Comparison of ENCODE assay signal across 8 cellular contexts in the genomic region with DNA sequence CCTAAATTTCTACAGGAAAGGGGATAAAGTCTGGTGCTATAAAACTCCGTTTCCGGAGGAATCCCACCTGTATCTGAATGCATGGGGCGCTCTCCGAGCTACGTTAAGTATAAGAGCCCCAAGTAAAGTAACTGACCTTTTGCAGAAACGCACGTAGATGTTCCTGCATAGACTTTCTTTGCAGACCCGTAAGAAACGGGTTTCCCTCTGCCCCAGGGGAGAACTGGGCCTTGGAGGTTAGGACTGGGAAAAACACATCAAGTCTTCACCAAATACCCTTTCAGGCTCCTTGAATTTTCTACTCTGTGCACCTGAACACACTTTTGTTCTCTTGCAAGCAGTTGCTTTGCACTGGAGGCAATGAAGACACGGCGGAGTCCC. TPM values are rescaled to one million over a fixed set of nuclear protein-coding genes. Genes with fewer than 3 reads are reported as not detected.
DNase-seq lines count a peak whose midpoint lies in the region; ATAC-seq, FAIRE-seq and TF ChIP-seq lines count a peak whose summit lies in the region.
"Not testable (repeated sequence)": the region's sequence is repeated elsewhere in the genome, so short reads cannot be mapped to it uniquely, and the experiment has no call there.

No MANE protein-coding gene starts in this region.

- ATAC-seq in IMR-90 (ENCODE audit: low read depth); right lobe of liver: not testable (repeated sequence)
- ATAC-seq in T-helper 17 cell = peak; percentile 2

- not testable (repeated sequence) for H3K9me1 ChIP-seq in IMR-90 (ENCODE audit: insufficient read depth, low read length)

- H3K4me1 Mint-ChIP-seq in Calu3 (ENCODE audit: low read depth, unreplicated experiment); astrocyte (ENCODE audit: low read depth, unreplicated experiment): not testable (repeated sequence)
- H3K4me1 Mint-ChIP-seq in T-helper 17 cell = peaks cover 25% of the 10 kb centered on the region

- in situ Hi-C loops in IMR-90 (cut with MboI; ENCODE audit: low sequenced_read_pairs); transverse colon (cut with MboI; ENCODE audit: low pct_ligation_motif_present in 1 of 4, low pct_unique_long_range_greater_than_20kb in 1 of 4, low sequenced_read_pairs in 3 of 4): not testable (repeated sequence)

- peak overlapping the region; percentile 74 for H2BK5ac ChIP-seq in IMR-90 (ENCODE audit: low read depth, low read length, poor library complexity, severe bottlenecking)

- peak overlapping the region; percentile 85 for H3K27ac ChIP-seq in IMR-90 (ENCODE audit: insufficient read depth, low read length)
- peak overlapping the region; percentile 90 for H3K27ac ChIP-seq in astrocyte (ENCODE audit: low read depth, low read length)
- peak overlapping the region; percentile 98 to 99 for H3K27ac ChIP-seq in esophagus (ENCODE audit: low read depth in 2 of 2, low read length in 1 of 2)
- H3K27ac ChIP-seq in right lobe of liver = peak overlapping the region; percentile 90 to 96 (median 92)
- H3K27ac ChIP-seq in parathyroid adenoma = peak overlapping the region; percentile 92
- peak overlapping the region; percentile 93 to 97 (median 95) for H3K27ac ChIP-seq in transverse colon

- H3K4me3 ChIP-seq in IMR-90 (ENCODE audit: insufficient read depth, low read depth, low read length) = peak overlapping the region; percentile 90
- peak overlapping the region; percentile 90 for H3K4me3 ChIP-seq in astrocyte (ENCODE audit: insufficient read depth, low read depth, low read length)
- peak overlapping the region; percentile 87 to 98 for H3K4me3 ChIP-seq in esophagus (ENCODE audit: low read depth in 1 of 2, low read length in 2 of 2)
- peak overlapping the region; percentile 85 to 99 (median 96) for H3K4me3 ChIP-seq in right lobe of liver
- H3K4me3 ChIP-seq in parathyroid adenoma (ENCODE audit: low read depth, low read length) = peak overlapping the region; percentile 80
- peak overlapping the region; percentile 69 to 98 (median 80) for H3K4me3 ChIP-seq in transverse colon

- peaks cover 9 to 51% of the 10 kb centered on the region in 2 experiments; a peak in 3 of 4 replicates for H3K79me1 ChIP-seq in IMR-90 (ENCODE audit: low read depth in 1 of 2, low read length in 2 of 2)

- peaks cover 17% of the 10 kb centered on the region for H3K36me3 Mint-ChIP-seq in Calu3 (ENCODE audit: insufficient read depth, unreplicated experiment)
- H3K36me3 Mint-ChIP-seq in T-helper 17 cell (ENCODE audit: low read depth); astrocyte (ENCODE audit: low read depth, unreplicated experiment): not testable (repeated sequence)

- H4K8ac ChIP-seq in IMR-90 (ENCODE audit: low read depth in 2 of 2, low read length in 2 of 2) = peak overlapping the region; percentile 22 to 71; a peak in 2 of 4 replicates

- dilution Hi-C loops in IMR-90 (cut with HindIII; ENCODE audit: low sequenced_read_pairs, unreplicated experiment) = not testable (repeated sequence)

- peak overlapping the region; percentile 80; the same call in 1 of the 2 replicates for H3K4ac ChIP-seq in IMR-90 (ENCODE audit: low read depth, low read length)

- H3K27me3 ChIP-seq in IMR-90 (ENCODE audit: control insufficient read depth, insufficient read depth, low read length); astrocyte (ENCODE audit: insufficient read depth, low read length); esophagus (ENCODE audit: control insufficient read depth in 1 of 2, insufficient read depth in 2 of 2, low read length in 2 of 2); right lobe of liver; parathyroid adenoma (ENCODE audit: control insufficient read depth, insufficient read depth, low read length); transverse colon: not testable (repeated sequence)

- not testable (repeated sequence) for H2BK20ac ChIP-seq in IMR-90 (ENCODE audit: low read depth, low read length)

- POLR2A ChIA-PET in IMR-90 (lab: Charles Lee; ENCODE audit: unreplicated experiment) = not testable (repeated sequence)

- H3K14ac ChIP-seq in IMR-90 (replicated peaks; ENCODE audit: low read depth, low read length) = peak overlapping the region; percentile 91; the same call in 1 of the 2 replicates

- TF ChIP-seq RAD21 in IMR-90 (IDR thresholded peaks at IDR 0.05; ENCODE audit: low read length) = not testable (repeated sequence)

- H3K4me2 ChIP-seq in IMR-90 (ENCODE audit: low read depth, low read length) = peak overlapping the region; percentile 82
- peak overlapping the region; percentile 90 for H3K4me2 ChIP-seq in astrocyte (ENCODE audit: low read length)
- peak overlapping the region; percentile 77 for H3K4me2 ChIP-seq in parathyroid adenoma (ENCODE audit: low read length)

- H3K4me3 Mint-ChIP-seq in Calu3 (ENCODE audit: low read depth, unreplicated experiment) = peak overlapping the region; percentile 96
- H3K4me3 Mint-ChIP-seq in T-helper 17 cell = peak overlapping the region; percentile 97
- peak overlapping the region; percentile 97 for H3K4me3 Mint-ChIP-seq in astrocyte (ENCODE audit: unreplicated experiment)

- not testable (repeated sequence) for TF ChIP-seq POLR2A in IMR-90 (IDR thresholded peaks at IDR 0.05; ENCODE audit: low read depth, low read length); right lobe of liver (IDR thresholded peaks at IDR 0.05); transverse colon (IDR thresholded peaks at IDR 0.05)

- H3K9ac ChIP-seq in IMR-90 (ENCODE audit: low read depth, low read length) (peak overlapping the region; percentile 83), astrocyte (ENCODE audit: low read length) (peak overlapping the region; percentile 93)
- not testable (repeated sequence) for H3K9ac ChIP-seq in parathyroid adenoma

- peak overlapping the region; percentile 48 for H2AK9ac ChIP-seq in IMR-90 (replicated peaks; ENCODE audit: low read depth, low read length, poor library complexity)

- H3K23ac ChIP-seq in IMR-90 (ENCODE audit: low read depth, low read length) = peak overlapping the region; percentile 97

- H3K56ac ChIP-seq in IMR-90 (ENCODE audit: extremely low read depth, insufficient read depth, low read length) = not testable (repeated sequence)

- peaks cover 43% of the 10 kb centered on the region for H4K20me1 ChIP-seq in IMR-90 (ENCODE audit: insufficient read depth, low read length)
- H4K20me1 ChIP-seq in astrocyte (ENCODE audit: insufficient read depth, low read length) = peaks cover 34% of the 10 kb centered on the region

- intact Hi-C loops in Calu3 (cut with micrococcal nuclease; ENCODE audit: unreplicated experiment); IMR-90 (cut with micrococcal nuclease); right lobe of liver (cut with DNase I); transverse colon (cut with DNase I; ENCODE audit: low total_unique reads): not testable (repeated sequence)

- not testable (repeated sequence) for H3K27me3 Mint-ChIP-seq in Calu3 (ENCODE audit: unreplicated experiment); T-helper 17 cell; astrocyte (ENCODE audit: low read depth, unreplicated experiment)

- not testable (repeated sequence) for FAIRE-seq in astrocyte (lab: Jason Lieb, UNC)

- peaks cover 12% of the 10 kb centered on the region for H3K4me1 ChIP-seq in IMR-90 (ENCODE audit: control insufficient read depth, insufficient read depth, low read length)
- H3K4me1 ChIP-seq in astrocyte (ENCODE audit: insufficient read depth, low read length) = peaks cover 25% of the 10 kb centered on the region
- H3K4me1 ChIP-seq in esophagus (ENCODE audit: control insufficient read depth in 2 of 2, insufficient read depth in 2 of 2, low read length in 1 of 2) = peaks cover 16 to 25% of the 10 kb centered on the region in 2 donors
- peaks cover 0 to 50% (median 25%) of the 10 kb centered on the region in 4 donors for H3K4me1 ChIP-seq in right lobe of liver
- peaks cover 23% of the 10 kb centered on the region for H3K4me1 ChIP-seq in parathyroid adenoma
- peaks cover 15 to 42% (median 32%) of the 10 kb centered on the region in 4 donors for H3K4me1 ChIP-seq in transverse colon

- TF ChIP-seq EP300 in transverse colon (IDR thresholded peaks at IDR 0.05; ENCODE audit: low read depth) = not testable (repeated sequence)

- not testable (repeated sequence) for H3K18ac ChIP-seq in IMR-90 (ENCODE audit: low read depth, low read length)

- H2BK15ac ChIP-seq in IMR-90 (ENCODE audit: low read depth, low read length) = not testable (repeated sequence)

- H4K5ac ChIP-seq in IMR-90 (ENCODE audit: low read depth, low read length) = not testable (repeated sequence)

- H2AFZ ChIP-seq in IMR-90 (replicated peaks; ENCODE audit: low read length, poor library complexity) = not testable (repeated sequence)
- H2AFZ ChIP-seq in astrocyte (ENCODE audit: low read depth, low read length) = peak overlapping the region; percentile 82
- peak overlapping the region; percentile 89 for H2AFZ ChIP-seq in parathyroid adenoma

- 0% methylated on average over 2 of the region's 11 CpGs; no CpG with 5 or more reads in 1 of the 2 experiments for WGBS in IMR-90 (ENCODE audit: extremely low coverage in 2 of 2, insufficient read length in 1 of 2), 2 experiments
- 0 to 3% methylated on average over 11 of the region's 11 CpGs for WGBS in esophagus, 2 donors
- WGBS in right lobe of liver (ENCODE audit: insufficient coverage, low coverage, low lambda C conversion rate, missing lambda C conversion rate) = 0% methylated on average over 11 of the region's 11 CpGs
- 1% methylated on average over 11 of the region's 11 CpGs; no CpG with 5 or more reads in 1 of the 2 donors for WGBS in transverse colon (ENCODE audit: low coverage in 1 of 2), 2 donors

- DNase-seq in Calu3; IMR-90; T-helper 17 cell; astrocyte (ENCODE audit: low read depth); right lobe of liver; transverse colon: not testable (repeated sequence)

- H3K27ac Mint-ChIP-seq in Calu3 (ENCODE audit: unreplicated experiment) (peak overlapping the region; percentile 91), T-helper 17 cell (peak overlapping the region; percentile 92), astrocyte (ENCODE audit: unreplicated experiment) (peak overlapping the region; percentile 90)

- peak overlapping the region; percentile 94; the same call in 1 of the 2 replicates for H2AK5ac ChIP-seq in IMR-90 (ENCODE audit: low read depth, low read length)

- not testable (repeated sequence) for H2BK120ac ChIP-seq in IMR-90 (ENCODE audit: low read depth, low read length)

- CTCF ChIA-PET in Calu3 (lab: Charles Lee) = interaction anchor here (0.5 to 1.8 kb wide), 2 partner anchors 11 to 1510 kb away, joined by 4 to 10 read pairs; no protein-coding TSS in a partner anchor
- CTCF ChIA-PET in IMR-90 (lab: Yijun Ruan, JAX) = interaction anchor here (0.7 to 1.1 kb wide), 2 partner anchors 11 to 138 kb away, joined by 3 to 4 read pairs; no protein-coding TSS in a partner anchor

- not testable (repeated sequence) for BruUV-seq in Calu3 (replicated peaks; lab: Mats Ljungman, UMichigan); IMR-90 (replicated peaks; lab: Mats Ljungman, UMichigan)

- not testable (repeated sequence) for H3K9me3 ChIP-seq in IMR-90 (ENCODE audit: control insufficient read depth, insufficient read depth, low read length); T-helper 17 cell (ENCODE audit: control insufficient read depth, low read length, poor library complexity, severe bottlenecking); astrocyte (ENCODE audit: insufficient read depth, low read depth, low read length); esophagus (ENCODE audit: control insufficient read depth in 2 of 2, insufficient read depth in 1 of 2, low read depth in 1 of 2, low read length in 1 of 2); right lobe of liver; parathyroid adenoma (ENCODE audit: control insufficient read depth, low read length); transverse colon

- H3K79me2 ChIP-seq in astrocyte (ENCODE audit: insufficient read depth, low read length) (peaks cover 64% of the 10 kb centered on the region), parathyroid adenoma (peaks cover 35% of the 10 kb centered on the region)

- not testable (repeated sequence) for TF ChIP-seq CTCF in Calu3 (IDR thresholded peaks at IDR 0.05; ENCODE audit: unreplicated experiment); IMR-90 (conservative IDR thresholded peaks at IDR 0.05; ENCODE audit: low read depth, low read length); astrocyte (IDR thresholded peaks at IDR 0.05; ENCODE audit: insufficient read depth, low read depth, low read length); right lobe of liver (IDR thresholded peaks at IDR 0.05); parathyroid adenoma (IDR thresholded peaks at IDR 0.05); transverse colon (IDR thresholded peaks at IDR 0.05)

- H3K9me3 Mint-ChIP-seq in Calu3 (ENCODE audit: low read depth, unreplicated experiment); astrocyte (ENCODE audit: unreplicated experiment): not testable (repeated sequence)

- peaks cover 19% of the 10 kb centered on the region for H3K36me3 ChIP-seq in IMR-90 (ENCODE audit: control insufficient read depth, insufficient read depth, low read length)
- H3K36me3 ChIP-seq in astrocyte (ENCODE audit: insufficient read depth, low read length); esophagus (ENCODE audit: control insufficient read depth in 2 of 2, insufficient read depth in 2 of 2, low read length in 1 of 2); right lobe of liver; parathyroid adenoma (ENCODE audit: control insufficient read depth, insufficient read depth, low read length); transverse colon: not testable (repeated sequence)

- not testable (repeated sequence) for H4K91ac ChIP-seq in IMR-90 (ENCODE audit: insufficient read depth, low read depth, low read length)

RNA-seq across cellular contexts. Expression of a gene that starts 10.0 kb away (rescaled TPM):
- total RNA-seq in Calu3 (2022) = 35.2 and 36.9 TPM in 2 replicates
- total RNA-seq in IMR-90 (2012; rRNA removed) = 31.9 and 37.8 TPM in 2 replicates
- polyA plus RNA-seq in IMR-90 (2012; rRNA removed) = 76.2 and 111 TPM in 2 replicates
- 52.5 and 129 TPM in 2 replicates for polyA plus RNA-seq in IMR-90 (2012; cell fraction: cytosol; rRNA removed)
- polyA plus RNA-seq in IMR-90 (2012; cell fraction: nucleus; rRNA removed; ENCODE audit: low replicate concordance) = 86.9 and 244 TPM in 2 replicates
- 100 to 1,000 TPM; 121 to 125 TPM for total RNA-seq in T-helper 17 cell
- 56.7 and 61.4 TPM in 2 replicates for total RNA-seq in astrocyte
- polyA plus RNA-seq in esophagus = 10 to 100 TPM; 73.9 to 76.2 TPM
- total RNA-seq in right lobe of liver = 10 to 100 TPM; 20.4 to 49.5 (median 23.5) TPM
- total RNA-seq in transverse colon = 100 to 1,000 TPM in 3 of 4 donors, 10 to 100 TPM in 1; 90.0 to 179 (median 140) TPM

RNA-seq across cellular contexts. Expression of a gene that starts 11.9 kb away (rescaled TPM):
- total RNA-seq in Calu3 (2022) (32.3 and 39.0 TPM in 2 replicates), IMR-90 (2012; rRNA removed) (0.90 and 1.7 TPM in 2 replicates), T-helper 17 cell (10 to 100 TPM; 37.9 to 46.5 TPM), astrocyte (52.4 and 58.1 TPM in 2 replicates), right lobe of liver (10 to 100 TPM in 5 of 6 experiments, 1 to 10 TPM in 1; 9.9 to 23.6 (median 10.8) TPM), transverse colon (10 to 100 TPM in 3 of 4 donors, 1 to 10 TPM in 1; 9.0 to 18.3 (median 11.6) TPM)
- polyA plus RNA-seq in IMR-90 (2012; rRNA removed) (13.1 and 31.4 TPM in 2 replicates), esophagus (10 to 100 TPM in 1 of 2 donors, 1 to 10 TPM in 1; 9.3 to 13.5 TPM)
- polyA plus RNA-seq in IMR-90 (2012; cell fraction: cytosol; rRNA removed) = 14.5 and 19.8 TPM in 2 replicates
- 18.0 and 29.0 TPM in 2 replicates for polyA plus RNA-seq in IMR-90 (2012; cell fraction: nucleus; rRNA removed; ENCODE audit: low replicate concordance)

RNA-seq across cellular contexts. Expression of a gene that starts 27.0 kb away (rescaled TPM):
- total RNA-seq in Calu3 (2022) = 34.1 and 39.5 TPM in 2 replicates
- total RNA-seq in IMR-90 (2012; rRNA removed) = 1.4 and 2.5 TPM in 2 replicates
- polyA plus RNA-seq in IMR-90 (2012; rRNA removed) = 39.2 and 63.7 TPM in 2 replicates
- 13.1 and 26.8 TPM in 2 replicates for polyA plus RNA-seq in IMR-90 (2012; cell fraction: cytosol; rRNA removed)
- 185 and 1,091 TPM in 2 replicates for polyA plus RNA-seq in IMR-90 (2012; cell fraction: nucleus; rRNA removed; ENCODE audit: low replicate concordance)
- 100 to 1,000 TPM in 1 of 2 donors, 10 to 100 TPM in 1; 98.7 to 107 TPM for total RNA-seq in T-helper 17 cell
- 35.5 and 36.2 TPM in 2 replicates for total RNA-seq in astrocyte
- 10 to 100 TPM; 13.9 to 27.4 TPM for polyA plus RNA-seq in esophagus
- total RNA-seq in right lobe of liver = 10 to 100 TPM in 4 of 6 experiments, 1 to 10 TPM in 2; 8.0 to 17.7 (median 12.6) TPM
- 10 to 100 TPM; 36.0 to 95.0 (median 56.3) TPM for total RNA-seq in transverse colon

RNA-seq across cellular contexts. Expression of a gene that starts 29.9 kb away (rescaled TPM):
- total RNA-seq in Calu3 (2022) (6.7 TPM in 2 replicates), IMR-90 (2012; rRNA removed) (0.28 and 0.36 TPM in 2 replicates), T-helper 17 cell (1 to 10 TPM; 6.4 to 8.5 TPM), astrocyte (3.7 and 5.7 TPM in 2 replicates), right lobe of liver (1 to 10 TPM; 1.8 to 5.3 (median 2.7) TPM), transverse colon (10 to 100 TPM; 18.7 to 73.2 (median 30.3) TPM)
- polyA plus RNA-seq in IMR-90 (2012; rRNA removed) (2.8 and 3.6 TPM in 2 replicates), esophagus (1 to 10 TPM; 6.4 to 6.9 TPM)
- 2.5 and 5.0 TPM in 2 replicates for polyA plus RNA-seq in IMR-90 (2012; cell fraction: cytosol; rRNA removed)
- polyA plus RNA-seq in IMR-90 (2012; cell fraction: nucleus; rRNA removed; ENCODE audit: low replicate concordance) = 4.0 and 16.1 TPM in 2 replicates

RNA-seq across cellular contexts. Expression of a gene that starts 29.9 kb away (rescaled TPM):
- 64.2 and 80.5 TPM in 2 replicates for total RNA-seq in Calu3 (2022)
- total RNA-seq in IMR-90 (2012; rRNA removed) = 10.8 and 16.1 TPM in 2 replicates
- 24.0 and 28.1 TPM in 2 replicates for polyA plus RNA-seq in IMR-90 (2012; rRNA removed)
- polyA plus RNA-seq in IMR-90 (2012; cell fraction: cytosol; rRNA removed) = 24.9 and 55.9 TPM in 2 replicates
- 46.2 and 111 TPM in 2 replicates for polyA plus RNA-seq in IMR-90 (2012; cell fraction: nucleus; rRNA removed; ENCODE audit: low replicate concordance)
- 10 to 100 TPM; 19.2 to 20.7 TPM for total RNA-seq in T-helper 17 cell
- 72.2 and 73.4 TPM in 2 replicates for total RNA-seq in astrocyte
- polyA plus RNA-seq in esophagus = 10 to 100 TPM; 29.0 to 38.6 TPM
- 10 to 100 TPM; 22.1 to 60.6 (median 24.4) TPM for total RNA-seq in right lobe of liver
- 100 to 1,000 TPM in 1 of 4 donors, 10 to 100 TPM in 3; 25.1 to 119 (median 86.6) TPM for total RNA-seq in transverse colon
